In the genomic region with DNA sequence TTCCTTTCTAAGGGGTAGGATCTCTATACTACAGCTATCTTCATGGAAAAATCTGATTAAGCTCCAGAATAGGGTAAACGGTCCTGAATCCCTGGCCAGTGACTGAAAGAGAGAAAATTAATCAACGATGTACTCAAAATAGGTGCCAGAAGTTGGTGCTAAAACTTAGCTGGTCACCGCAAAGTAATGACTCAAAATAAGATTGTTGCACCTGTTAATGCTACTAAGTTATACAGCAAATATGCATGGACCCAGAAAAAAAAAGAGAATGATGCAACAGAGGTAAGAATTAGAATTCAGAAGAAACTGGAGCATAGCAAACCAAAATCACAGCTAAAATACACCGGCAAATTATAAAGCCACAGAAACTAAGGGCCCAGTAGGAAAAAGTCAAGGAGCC, we compare ENCODE assay signal across 1 cellular context.
TF ChIP-seq lines count a peak whose summit lies in the region.

No MANE protein-coding gene starts in this region.

TF ChIP-seq in WTC11, 78 proteins besides CTCF, POLR2A, EP300 and RAD21 (continued from another document):
- no peak for TF ChIP-seq ELF4 (CRISPR knock-in tag; IDR thresholded peaks at IDR 0.05; ENCODE audit: low read depth)
- TF ChIP-seq, protein P1, sequence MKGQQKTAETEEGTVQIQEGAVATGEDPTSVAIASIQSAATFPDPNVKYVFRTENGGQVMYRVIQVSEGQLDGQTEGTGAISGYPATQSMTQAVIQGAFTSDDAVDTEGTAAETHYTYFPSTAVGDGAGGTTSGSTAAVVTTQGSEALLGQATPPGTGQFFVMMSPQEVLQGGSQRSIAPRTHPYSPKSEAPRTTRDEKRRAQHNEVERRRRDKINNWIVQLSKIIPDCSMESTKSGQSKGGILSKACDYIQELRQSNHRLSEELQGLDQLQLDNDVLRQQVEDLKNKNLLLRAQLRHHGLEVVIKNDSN (CRISPR knock-in tag; IDR thresholded peaks at IDR 0.05), result no peak
TF ChIP-seq in WTC11: peak in this region for 0.
